Comparison of ENCODE assay signal across 8 cellular contexts in genomic region chr17:35242805-35243458, GRCh38. TPM values are rescaled to one million over a fixed set of nuclear protein-coding genes. Genes with fewer than 3 reads are reported as not detected.
DNase-seq lines count a peak whose midpoint lies in the region; ATAC-seq and TF ChIP-seq lines count a peak whose summit lies in the region.

Gene SLFN5, plus strand, starts transcription at chr17:35243072. Its CDS starts 15,619 bp downstream, at chr17:35258691.

- H3K36me3 ChIP-seq in mesodermal cell (ENCODE audit: control insufficient read depth, insufficient read depth, low read length) = peaks cover 9% of the 10 kb centered on the region

- DNase-seq in NOMO-1 treated with DMSO at 0.1 percent for 48 hours (lab: John Stamatoyannopoulos, UW; ENCODE audit: unreplicated experiment) (peak; percentile 81), endothelial cell (ENCODE audit: low spot score) (peak; percentile 78)
- peak; percentile 95 for DNase-seq in activated CD8-positive, alpha-beta memory T cell treated with anti-CD3 and anti-CD28 coated beads, Interleukin-2, amount 50 U/mL, for 48 hours
- peak; percentile 75 for DNase-seq in stimulated activated CD8-positive, alpha-beta memory T cell treated with anti-CD3 and anti-CD28 coated beads, Interleukin-15, amount 100 ng/mL, for 24 hours (ENCODE audit: low read depth)

- H3K36me3 Mint-ChIP-seq in endothelial cell (ENCODE audit: low read depth, unreplicated experiment) = no peaks in the 10 kb centered on the region

- H3K9me3 Mint-ChIP-seq in endothelial cell (ENCODE audit: unreplicated experiment) = no peaks in the 10 kb centered on the region

- peak within 1 kb of the TSS; percentile 69 for H3K4me3 ChIP-seq in mesodermal cell (ENCODE audit: extremely low read depth, insufficient read depth, low read length, poor library complexity, severe bottlenecking)

- TF ChIP-seq CTCF in C4-2B (conservative IDR thresholded peaks at IDR 0.05) = no peak
- TF ChIP-seq CTCF in endothelial cell (IDR thresholded peaks at IDR 0.05; ENCODE audit: unreplicated experiment) = no peak

- peak within 1 kb of the TSS; percentile 67 for H3K27ac Mint-ChIP-seq in endothelial cell (ENCODE audit: unreplicated experiment)

- peaks cover 19% of the 10 kb centered on the region for H3K4me1 Mint-ChIP-seq in endothelial cell (ENCODE audit: unreplicated experiment)

- peak within 1 kb of the TSS; percentile 76 for H3K27ac ChIP-seq in C4-2B
- H3K27ac ChIP-seq in mesodermal cell (ENCODE audit: low read depth, low read length, severe bottlenecking) = peak within 1 kb of the TSS; percentile 76

- peak within 1 kb of the TSS; percentile 93 for H3K4me3 Mint-ChIP-seq in endothelial cell (ENCODE audit: unreplicated experiment)

- H3K9me3 ChIP-seq in mesodermal cell (ENCODE audit: control insufficient read depth, low read length) = no peaks in the 10 kb centered on the region

- 0 to 1% methylated on average over 24 to 25 of the region's 39 CpGs for WGBS in mesodermal cell (ENCODE audit: insufficient coverage in 2 of 2), 2 experiments

- H3K27me3 Mint-ChIP-seq in endothelial cell (ENCODE audit: unreplicated experiment) = peaks cover 6% of the 10 kb centered on the region

- H3K4me1 ChIP-seq in mesodermal cell (ENCODE audit: control insufficient read depth, insufficient read depth, low read length, poor library complexity, severe bottlenecking) = peaks cover 19% of the 10 kb centered on the region

- peak; percentile 91 for ATAC-seq in GM19351 (IDR thresholded peaks at IDR 0.05; ENCODE audit: unreplicated experiment)
- ATAC-seq in HG03520 (IDR thresholded peaks at IDR 0.05; ENCODE audit: unreplicated experiment) = peak; percentile 57

RNA-seq across cellular contexts. Expression of gene SLFN5, which starts in this region (rescaled TPM):
- total RNA-seq in endothelial cell (ENCODE audit: unreplicated experiment) = 18.2 TPM
- 21.8 TPM for polyA plus RNA-seq in mesodermal cell (2013, experiment 1 of 2)
- polyA plus RNA-seq in mesodermal cell (2013, experiment 2 of 2) = 19.3 TPM

Comparison
In these comparisons a context has a peak if more than half of its experiments do, and no peak if none do; other contexts are left out.
1. Peak in every context shown above with its lines: DNase-seq, ATAC-seq, H3K4me3 ChIP-seq and H3K27ac ChIP-seq.